Comparison of ENCODE assay signal across 8 cellular contexts in genomic region chrX:155263854-155264628, GRCh38. TPM values are rescaled to one million over a fixed set of nuclear protein-coding genes. Genes with fewer than 3 reads are reported as not detected.
DNase-seq lines count a peak whose midpoint lies in the region; ATAC-seq and TF ChIP-seq lines count a peak whose summit lies in the region.

TSS of gene RAB39B (minus strand) at chrX:155264491. CDS start at chrX:155264288, 203 bp downstream.

- TF ChIP-seq POLR2A in transverse colon (IDR thresholded peaks at IDR 0.05) = no peak

- peak within 1 kb of the TSS; percentile 93 for H3K4me3 Mint-ChIP-seq in activated naive CD4-positive, alpha-beta T cell treated with anti-CD3 and anti-CD28 coated beads, Interleukin-2, amount 50 U/mL, for 24 hours

- H3K36me3 ChIP-seq in cardiac muscle cell = no peaks in the 10 kb centered on the region
- no peaks in the 10 kb centered on the region for H3K36me3 ChIP-seq in transverse colon

- TF ChIP-seq CTCF in cardiac muscle cell (IDR thresholded peaks at IDR 0.05; ENCODE audit: low read depth, low read length) (no peak), transverse colon (IDR thresholded peaks at IDR 0.05) (no peak)

- H3K27me3 ChIP-seq in cardiac muscle cell (no peaks in the 10 kb centered on the region), transverse colon (peaks cover 9% of the 10 kb centered on the region)

- peak; percentile 89 for ATAC-seq in GM21576 (IDR thresholded peaks at IDR 0.05; ENCODE audit: unreplicated experiment)

- H3K36me3 Mint-ChIP-seq in activated naive CD4-positive, alpha-beta T cell treated with anti-CD3 and anti-CD28 coated beads, Interleukin-2, amount 50 U/mL, for 24 hours = peaks cover 6% of the 10 kb centered on the region

- no peak within 1 kb of the TSS for H3K27ac ChIP-seq in cardiac muscle cell
- H3K27ac ChIP-seq in transverse colon = peak within 1 kb of the TSS in 3 of 4 donors; percentile 9 to 53 (median 26)

- H3K4me1 Mint-ChIP-seq in activated naive CD4-positive, alpha-beta T cell treated with anti-CD3 and anti-CD28 coated beads, Interleukin-2, amount 50 U/mL, for 24 hours = peaks cover 33% of the 10 kb centered on the region

- no peaks in the 10 kb centered on the region for H3K9me3 Mint-ChIP-seq in activated naive CD4-positive, alpha-beta T cell treated with anti-CD3 and anti-CD28 coated beads, Interleukin-2, amount 50 U/mL, for 24 hours

- H3K27ac Mint-ChIP-seq in activated naive CD4-positive, alpha-beta T cell treated with anti-CD3 and anti-CD28 coated beads, Interleukin-2, amount 50 U/mL, for 24 hours = peak within 1 kb of the TSS; percentile 93

- H3K27me3 Mint-ChIP-seq in activated naive CD4-positive, alpha-beta T cell treated with anti-CD3 and anti-CD28 coated beads, Interleukin-2, amount 50 U/mL, for 24 hours = no peaks in the 10 kb centered on the region

- intact Hi-C loops in transverse colon (cut with DNase I; ENCODE audit: low total_unique reads) = no loop called here

- H3K4me1 ChIP-seq in cardiac muscle cell (ENCODE audit: low read depth) = no peaks in the 10 kb centered on the region
- no peaks in the 10 kb centered on the region for H3K4me1 ChIP-seq in transverse colon

- WGBS in transverse colon (ENCODE audit: low coverage in 1 of 2), 2 donors = 3 to 46% methylated on average over 8 to 32 of the region's 58 CpGs

- H3K4me3 ChIP-seq in Jurkat, Clone E6-1 (ENCODE audit: low read length) = peak within 1 kb of the TSS; percentile 73
- H3K4me3 ChIP-seq in cardiac muscle cell = peak within 1 kb of the TSS; percentile 52
- H3K4me3 ChIP-seq in transverse colon = peak within 1 kb of the TSS in 3 of 4 donors; percentile 15 to 41 (median 22)

- DNase-seq in DMS79 treated with DMSO at 0.1 percent for 48 hours (lab: John Stamatoyannopoulos, UW) = peak; percentile 48
- peak; percentile 72 for DNase-seq in Jurkat, Clone E6-1 (ENCODE audit: low read depth, low spot score)
- DNase-seq in SK-MEL-5 (ENCODE audit: low read depth, low spot score) = peak; percentile 58
- DNase-seq in cardiac muscle cell (ENCODE audit: low read depth in 1 of 2, low spot score in 1 of 2) = peak; percentile 53 to 61
- peak; percentile 53 for DNase-seq in pons (ENCODE audit: low spot score)
- DNase-seq in transverse colon = peak; percentile 38

- in situ Hi-C loops in SK-MEL-5 (cut with HindIII; ENCODE audit: low pct_unique_long_range_greater_than_20kb, low sequenced_read_pairs) = no loop called here
- in situ Hi-C loops in transverse colon (cut with MboI; ENCODE audit: low pct_ligation_motif_present in 1 of 4, low pct_unique_long_range_greater_than_20kb in 1 of 4, low sequenced_read_pairs in 3 of 4) = no loop called here

- TF ChIP-seq EP300 in transverse colon (IDR thresholded peaks at IDR 0.05; ENCODE audit: low read depth) = no peak

- H3K9me3 ChIP-seq in cardiac muscle cell (ENCODE audit: low read depth) (no peaks in the 10 kb centered on the region), transverse colon (no peaks in the 10 kb centered on the region)

RNA-seq across cellular contexts. Expression of gene RAB39B, which starts in this region (rescaled TPM):
- polyA plus RNA-seq in Jurkat, Clone E6-1 (2012; ENCODE audit: insufficient read depth, insufficient read length) = 3.7 TPM
- total RNA-seq in SK-MEL-5 (2014; rRNA removed; shearing (Covaris generic)) = 0.56 and 0.79 TPM in 2 replicates
- 2.3 and 3.9 TPM in 2 replicates for polyA plus RNA-seq in SK-MEL-5 (2015; cell fraction: cytosol; rRNA removed)
- polyA plus RNA-seq in SK-MEL-5 (2015; cell fraction: nucleus; rRNA removed) = 1.0 and 1.1 TPM in 2 replicates
- total RNA-seq in cardiac muscle cell = 1.7 and 2.1 TPM in 2 replicates
- 3.0 and 4.2 TPM in 2 replicates for polyA plus RNA-seq in cardiac muscle cell
- 1 to 10 TPM in 1 of 4 donors, under 1 TPM in 1, not detected in 2; 0.41 to 1.4 TPM for total RNA-seq in transverse colon

Comparison
In these comparisons a context has a peak if more than half of its experiments do, and no peak if none do; other contexts are left out.
1. H3K4me3 ChIP-seq: peak in every context shown above with its lines; median percentile 73 in Jurkat, Clone E6-1; 52 in cardiac muscle cell; 22 in transverse colon.